13 cellular contexts compared by ENCODE assay signal in genomic region chr14:61764342-61765122, GRCh38. TPM values are rescaled to one million over a fixed set of nuclear protein-coding genes. Genes with fewer than 3 reads are reported as not detected.
DNase-seq lines count a peak whose midpoint lies in the region; ATAC-seq, FAIRE-seq and TF ChIP-seq lines count a peak whose summit lies in the region.
"Had no signal": no experiment of that assay in that cellular context is flagged by ENCODE, and none has a peak within 500 bp of the region (broad histone marks: within the 10 kb centered on the region; RNA-seq: fewer than 3 reads in every experiment).

No MANE protein-coding gene starts in this region.

- peaks cover 29% of the 10 kb centered on the region for H3K4me1 Mint-ChIP-seq in activated T-helper 17 cell treated with anti-CD3 and anti-CD28 coated beads, Interleukin-2, amount 50 U/mL, for 72 hours

- H3K36me3 ChIP-seq in DND-41 (ENCODE audit: insufficient read depth, low read length) (peaks cover 18% of the 10 kb centered on the region), iPS-20b (ENCODE audit: insufficient read depth, low read depth, low read length) (peaks cover 21% of the 10 kb centered on the region), left lung (peaks cover 0 to 17% of the 10 kb centered on the region in 2 donors)

- WGBS in A549 (ENCODE audit: missing lambda C conversion rate) = 70% methylated on average over 5 of the region's 5 CpGs

- H3K79me2 ChIP-seq in DND-41 (ENCODE audit: insufficient read depth, low read length) = peaks cover 38% of the 10 kb centered on the region

- no peak overlapping the region for H3K27ac Mint-ChIP-seq in activated T-helper 17 cell treated with anti-CD3 and anti-CD28 coated beads, Interleukin-2, amount 50 U/mL, for 72 hours

- no peak for TF ChIP-seq EP300 in A549 (IDR thresholded peaks at IDR 0.05)

- no peaks in the 10 kb centered on the region for H3K27me3 Mint-ChIP-seq in activated T-helper 17 cell treated with anti-CD3 and anti-CD28 coated beads, Interleukin-2, amount 50 U/mL, for 72 hours

- H3K27ac ChIP-seq in A549 (no peak overlapping the region), DND-41 (ENCODE audit: low read length) (no peak overlapping the region), iPS-20b (ENCODE audit: low read length) (no peak overlapping the region), left lung (no peak overlapping the region)

- DNase-seq in A549 (ENCODE audit: low read depth in 1 of 2, low spot score in 1 of 2) = no peak
- no peak for DNase-seq in DND-41
- no peak for DNase-seq in medulla oblongata (ENCODE audit: extremely low spot score)
- DNase-seq in hepatic stellate cell (ENCODE audit: low spot score) = no peak
- DNase-seq in T-helper 9 cell = no peak
- DNase-seq in left lung = no peak
- DNase-seq: EL; NCI-H524; stimulated activated CD4-positive, alpha-beta T cell treated with anti-CD3 and anti-CD28 coated beads, Interleukin-15, amount 100 ng/mL, for 24 hours had no signal

- TF ChIP-seq CTCF in A549 (IDR thresholded peaks at IDR 0.05) (no peak), DND-41 (IDR thresholded peaks at IDR 0.05; ENCODE audit: borderline replicate concordance, extremely low read depth, low read length, poor library complexity, severe bottlenecking) (no peak), left lung (IDR thresholded peaks at IDR 0.05) (no peak)

- no peak overlapping the region for H2AFZ ChIP-seq in DND-41 (ENCODE audit: low read depth, low read length)

- CTCF ChIA-PET in A549 (lab: Yijun Ruan, JAX) = interaction anchor here (0.6 to 2.0 kb wide), 8 partner anchors 10 to 308 kb away, joined by 3 to 9 read pairs (median 3); no protein-coding TSS in a partner anchor

- intact Hi-C loops in left lung (cut with DNase I) = no loop called here

- H3K27me3 ChIP-seq in DND-41 (ENCODE audit: insufficient read depth, low read length, poor library complexity) = no peaks in the 10 kb centered on the region
- H3K27me3 ChIP-seq in iPS-20b (ENCODE audit: insufficient read depth, low read length) = no peaks in the 10 kb centered on the region
- H3K27me3 ChIP-seq in left lung = no peaks in the 10 kb centered on the region
- H3K27me3 ChIP-seq: testis had no signal

- no peak for TF ChIP-seq POLR2A in A549 (IDR thresholded peaks at IDR 0.05; ENCODE audit: low read length)

- peak overlapping the region; percentile 74 for H3K4me2 ChIP-seq in A549
- H3K4me2 ChIP-seq in DND-41 (ENCODE audit: insufficient read depth, low read length) = peak overlapping the region; percentile 86; the same call in 1 of the 2 replicates

- H3K9ac ChIP-seq in DND-41 (ENCODE audit: low read depth, low read length) (peak overlapping the region; percentile 69; the same call in 1 of the 2 replicates), iPS-20b (ENCODE audit: low read depth, low read length) (peak overlapping the region; percentile 93; the same call in 1 of the 2 replicates)

- H3K9me3 ChIP-seq in A549 (no peaks in the 10 kb centered on the region), DND-41 (ENCODE audit: insufficient read depth, low read length, severe bottlenecking) (no peaks in the 10 kb centered on the region), iPS-20b (ENCODE audit: insufficient read depth, low read depth, low read length) (no peaks in the 10 kb centered on the region), left lung (no peaks in the 10 kb centered on the region)
- H3K9me3 ChIP-seq: testis had no signal

- H4K20me1 ChIP-seq in DND-41 (ENCODE audit: insufficient read depth, low read length) = no peaks in the 10 kb centered on the region

- ATAC-seq in A549 = no peak
- no peak for ATAC-seq in DND-41 (ENCODE audit: insufficient read depth, low read depth)
- ATAC-seq in activated T-helper 17 cell treated with anti-CD3 and anti-CD28 coated beads, Interleukin-2, amount 50 U/mL, for 72 hours (replicated peaks) = no peak
- no peak for ATAC-seq in left lung
- ATAC-seq: activated CD4-positive, CD25-positive, alpha-beta regulatory T cell treated with anti-CD3 and anti-CD28 coated beads, Interleukin-2, amount 50 U/mL, for 24 hours had no signal

- TF ChIP-seq RAD21 in A549 (conservative IDR thresholded peaks at IDR 0.05 in 1 of 2, IDR thresholded peaks at IDR 0.05 in 1 of 2) = no peak

- peak overlapping the region; percentile 91 for H3K4me3 Mint-ChIP-seq in activated T-helper 17 cell treated with anti-CD3 and anti-CD28 coated beads, Interleukin-2, amount 50 U/mL, for 72 hours

- POLR2A ChIA-PET in A549 (lab: Yijun Ruan, JAX) = no interaction called here

- no peak for FAIRE-seq in A549 (lab: Jason Lieb, UNC)

- H3K36me3 Mint-ChIP-seq in activated T-helper 17 cell treated with anti-CD3 and anti-CD28 coated beads, Interleukin-2, amount 50 U/mL, for 72 hours (ENCODE audit: low read depth) = peaks cover 79% of the 10 kb centered on the region

- H3K4me1 ChIP-seq in A549 (peaks cover 36% of the 10 kb centered on the region), DND-41 (ENCODE audit: insufficient read depth, low read length) (peaks cover 42% of the 10 kb centered on the region), iPS-20b (ENCODE audit: insufficient read depth, low read length) (peaks cover 16% of the 10 kb centered on the region; the same call in 1 of the 2 replicates), left lung (peaks cover 6 to 40% of the 10 kb centered on the region in 2 donors)

- no peaks in the 10 kb centered on the region for H3K9me3 Mint-ChIP-seq in activated T-helper 17 cell treated with anti-CD3 and anti-CD28 coated beads, Interleukin-2, amount 50 U/mL, for 72 hours

- H3K4me3 ChIP-seq in A549 = peak overlapping the region; percentile 80
- H3K4me3 ChIP-seq in DND-41 (ENCODE audit: low read depth in 1 of 2, low read length in 2 of 2) = peak overlapping the region in 1 of 2 experiments; percentile 91; a peak in 2 of 4 replicates
- peak overlapping the region; percentile 92 for H3K4me3 ChIP-seq in iPS-20b (ENCODE audit: low read length)
- H3K4me3 ChIP-seq in left lung = peak overlapping the region in 1 of 2 donors; percentile 91

TF ChIP-seq in A549, 52 proteins besides CTCF, POLR2A, EP300 and RAD21:
- no peak for TF ChIP-seq CHD4 (IDR thresholded peaks at IDR 0.05; ENCODE audit: borderline replicate concordance)
- peak in 1 of 2 experiments; percentile 43; a peak in 1 of 4 replicates for TF ChIP-seq CEBPB (IDR thresholded peaks at IDR 0.05)
- no peak for TF ChIP-seq SREBF2 (IDR thresholded peaks at IDR 0.05)
TF ChIP-seq in A549: peak in this region for 1.

RNA-seq across cellular contexts. Expression of gene SNAPC1, which starts 2.3 kb away (rescaled TPM):
- 15.2 and 30.5 TPM in 2 replicates for polyA plus RNA-seq in A549 (2011; rRNA removed)
- polyA plus RNA-seq in A549 (2012; cell fraction: cytosol; rRNA removed) = 4.7 and 5.9 TPM in 2 replicates
- 2.6 and 5.7 TPM in 2 replicates for polyA plus RNA-seq in A549 (2012; cell fraction: nucleus; rRNA removed)
- 22.3 to 24.5 TPM (median 22.8 TPM) in 3 replicates for polyA plus RNA-seq in A549 (2017; fragmentation: RNase III; extraction: RNeasy Plus Mini Kit Qiagen cat#74134 plus additional on column Dnase treatment)
- 2.7 and 3.6 TPM in 2 replicates for polyA minus RNA-seq in A549 (2011; rRNA and poly(A)+ RNA removed)
- total RNA-seq in activated T-helper 17 cell treated with anti-CD3 and anti-CD28 coated beads, Interleukin-2, amount 50 U/mL, for 72 hours = 10 to 100 TPM; 11.5 to 13.6 TPM
- 1 to 10 TPM; 5.4 TPM for total RNA-seq in left lung

RNA-seq across cellular contexts. Expression of gene SYT16, which starts 48.0 kb away (rescaled TPM):
- polyA plus RNA-seq in A549 (2011; rRNA removed) = 0.11 and 0.17 TPM in 2 replicates
- polyA plus RNA-seq in A549 (2012; cell fraction: cytosol; rRNA removed) = 0.03 and 0.04 TPM in 2 replicates
- under 0.01 and 0.10 TPM in 2 replicates for polyA plus RNA-seq in A549 (2012; cell fraction: nucleus; rRNA removed)
- 0.07 to 0.26 TPM (median 0.20 TPM) in 3 replicates for polyA plus RNA-seq in A549 (2017; fragmentation: RNase III; extraction: RNeasy Plus Mini Kit Qiagen cat#74134 plus additional on column Dnase treatment)
- polyA minus RNA-seq in A549 (2011; rRNA and poly(A)+ RNA removed) = 0.88 and 1.1 TPM in 2 replicates
- total RNA-seq in activated T-helper 17 cell treated with anti-CD3 and anti-CD28 coated beads, Interleukin-2, amount 50 U/mL, for 72 hours = not detected
- 1 to 10 TPM in 1 of 2 donors, under 1 TPM in 1; 0.71 to 1.8 TPM for total RNA-seq in left lung
